Comparison of ENCODE assay signal across 8 cellular contexts in genomic region chr13:31742102-31742695, GRCh38. TPM values are rescaled to one million over a fixed set of nuclear protein-coding genes. Genes with fewer than 3 reads are reported as not detected.
DNase-seq lines count a peak whose midpoint lies in the region; ATAC-seq and TF ChIP-seq lines count a peak whose summit lies in the region.

No MANE protein-coding gene starts in this region.

- H3K36me3 ChIP-seq in PC-9 (ENCODE audit: low read depth) (no peaks in the 10 kb centered on the region), osteoblast (ENCODE audit: insufficient read depth, low read length) (peaks cover 3% of the 10 kb centered on the region), thyroid gland (no peaks in the 10 kb centered on the region)

- DNase-seq in Caki2 (ENCODE audit: low read depth) (peak; percentile 30), HK-2 (ENCODE audit: unreplicated experiment) (peak; percentile 29), PC-9 (peak in 1 of 2 experiments; percentile 22), foreskin melanocyte (peak; percentile 38), osteoblast (ENCODE audit: insufficient read length, low spot score, missing footprints) (no peak), thyroid gland (peak; percentile 50 to 59)
- peak; percentile 25 to 35 for DNase-seq in activated T-helper 1 cell treated with anti-CD3 and anti-CD28 coated beads, Interleukin-2, amount 50 U/mL, for 16 hours (ENCODE audit: low read depth in 1 of 2, low spot score in 1 of 2)

- H3K9me3 ChIP-seq in PC-9 (ENCODE audit: insufficient read depth, low read depth) (no peaks in the 10 kb centered on the region), osteoblast (ENCODE audit: low read depth, low read length) (no peaks in the 10 kb centered on the region), thyroid gland (no peaks in the 10 kb centered on the region)

- no peak overlapping the region for H3K27ac ChIP-seq in PC-9
- H3K27ac ChIP-seq in osteoblast (ENCODE audit: low read depth, low read length) = peak overlapping the region; percentile 85
- H3K27ac ChIP-seq in thyroid gland = no peak overlapping the region

- H3K9me2 ChIP-seq in PC-9 (ENCODE audit: insufficient read depth) = no peaks in the 10 kb centered on the region

- TF ChIP-seq POLR2A in thyroid gland (IDR thresholded peaks at IDR 0.05) = no peak

- H2AFZ ChIP-seq in PC-9 (no peak overlapping the region), osteoblast (ENCODE audit: low read length) (peak overlapping the region; percentile 91)

- 10 to 11% methylated on average over 7 of the region's 7 CpGs for WGBS in thyroid gland, 2 donors

- H3K4me1 ChIP-seq in PC-9 (replicated peaks; ENCODE audit: insufficient read depth) (no peaks in the 10 kb centered on the region), osteoblast (ENCODE audit: insufficient read depth, low read length) (peaks cover 8% of the 10 kb centered on the region), thyroid gland (peaks cover 5% of the 10 kb centered on the region in 2 donors)

- H3K4me3 ChIP-seq in PC-9 = no peak overlapping the region
- peak overlapping the region; percentile 38 for H3K4me3 ChIP-seq in osteoblast (ENCODE audit: insufficient read depth, low read length)
- no peak overlapping the region for H3K4me3 ChIP-seq in thyroid gland (replicated peaks in 1 of 3)

- no peaks in the 10 kb centered on the region for H3K79me2 ChIP-seq in PC-9 (ENCODE audit: low read depth)
- no peaks in the 10 kb centered on the region for H3K79me2 ChIP-seq in osteoblast (ENCODE audit: insufficient read depth, low read length)

- H3K27me3 ChIP-seq in PC-9 (ENCODE audit: insufficient read depth, low read depth) (peaks cover 18% of the 10 kb centered on the region; the same call in 1 of the 2 replicates), osteoblast (ENCODE audit: insufficient read depth, low read length) (no peaks in the 10 kb centered on the region), thyroid gland (no peaks in the 10 kb centered on the region)

- no peaks in the 10 kb centered on the region for H4K20me1 ChIP-seq in PC-9 (ENCODE audit: insufficient read depth)
- no peaks in the 10 kb centered on the region for H4K20me1 ChIP-seq in osteoblast (ENCODE audit: insufficient read depth, low read length)

- intact Hi-C loops in PC-9 (cut with micrococcal nuclease; ENCODE audit: unreplicated experiment) (loop anchor here (1.0 to 5.0 kb wide), 2 partner anchors 310 to 505 kb away; no protein-coding TSS in a partner anchor), thyroid gland (cut with DNase I) (loop anchor here (5.0 kb wide), 1 partner anchor 55 kb away; no protein-coding TSS in a partner anchor)

- CTCF ChIA-PET in PC-9 (lab: Charles Lee) = no interaction called here

- peak; percentile 87 for ATAC-seq in GM19438 (IDR thresholded peaks at IDR 0.05; ENCODE audit: low read depth, unreplicated experiment)

- H3F3A ChIP-seq in PC-9 (ENCODE audit: insufficient read depth, low read depth) = no peaks in the 10 kb centered on the region

- H3K4me2 ChIP-seq in PC-9 (no peak overlapping the region), osteoblast (ENCODE audit: insufficient read depth, low read length) (peak overlapping the region; percentile 74)

- BruUV-seq in PC-9 (replicated peaks; lab: Mats Ljungman, UMichigan) = no TSS peak

- TF ChIP-seq CTCF in PC-9 (conservative IDR thresholded peaks at IDR 0.05) (peak; percentile 97), osteoblast (IDR thresholded peaks at IDR 0.05; ENCODE audit: extremely low read depth, low read depth, low read length) (peak; percentile 98), thyroid gland (IDR thresholded peaks at IDR 0.05) (peak; percentile 75 to 100 (median 84))

- POLR2A ChIA-PET in PC-9 (lab: Charles Lee; ENCODE audit: unreplicated experiment) = no interaction called here

- in situ Hi-C loops in Caki2 (cut with HindIII; ENCODE audit: low pct_unique_long_range_greater_than_20kb, low sequenced_read_pairs) = no loop called here

RNA-seq across cellular contexts. Expression of gene RXFP2, which starts 2.9 kb away (rescaled TPM):
- not detected in 2 replicates for total RNA-seq in Caki2 (2014; rRNA removed; shearing (Covaris generic); ENCODE audit: low replicate concordance)
- not detected in 2 replicates for total RNA-seq in PC-9 (2021)
- total RNA-seq in osteoblast = not detected in 2 replicates
- total RNA-seq in thyroid gland = under 1 TPM in 2 of 4 donors, not detected in 2; 0.24 to 0.67 TPM
